2 cellular contexts compared by ENCODE assay signal in the genomic region with DNA sequence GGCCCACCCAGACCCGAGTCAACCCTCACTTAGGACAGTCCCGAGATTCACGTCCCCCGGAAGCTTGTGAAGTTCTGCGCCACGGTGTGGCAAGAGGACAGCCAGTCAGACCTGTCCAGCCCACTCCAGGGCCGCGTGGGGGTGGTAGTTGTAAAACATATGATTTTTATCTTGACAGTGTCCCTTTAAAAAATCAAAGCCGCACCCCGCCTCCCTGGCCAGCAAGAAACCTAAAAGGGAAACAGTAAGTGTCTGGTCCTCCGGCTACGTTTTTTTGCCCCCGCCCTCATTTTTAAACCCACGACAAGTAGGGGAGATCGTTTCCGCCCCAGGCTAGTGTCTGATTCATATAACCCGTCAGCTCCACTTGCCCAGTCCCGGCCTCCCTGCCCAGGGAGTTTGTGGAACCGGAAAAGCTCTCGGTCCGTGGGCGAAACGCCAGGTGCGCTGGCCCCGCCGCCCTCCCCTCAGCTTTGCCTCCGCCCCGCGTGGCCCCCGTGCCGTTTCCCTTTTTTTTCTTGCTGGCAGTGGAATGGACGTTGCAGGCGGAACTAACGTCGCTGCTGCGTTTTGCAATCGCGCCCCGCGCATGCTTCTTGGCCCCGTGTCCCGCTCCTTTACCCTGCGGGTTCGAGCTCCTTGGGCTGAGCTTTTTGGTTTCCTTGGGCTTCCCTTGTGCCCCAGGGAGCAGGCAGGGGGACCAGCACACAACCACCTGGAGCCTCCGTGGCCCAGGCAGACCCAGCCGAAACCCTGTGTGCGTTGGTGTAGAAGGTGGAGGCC.
TF ChIP-seq lines count a peak whose summit lies in the region.

No MANE protein-coding gene starts in this region.

TF ChIP-seq in liver, 16 proteins besides CTCF, POLR2A, EP300 and RAD21:
- peak in 1 of 2 donors; percentile 40 for TF ChIP-seq HNF4A (conservative IDR thresholded peaks at IDR 0.05)
- peak; percentile 63 for TF ChIP-seq YY1 (IDR thresholded peaks at IDR 0.05)
- TF ChIP-seq RXRA (IDR thresholded peaks at IDR 0.05): peak in 1 of 2 donors; percentile 6
- TF ChIP-seq ZBTB33 (IDR thresholded peaks at IDR 0.05): no peak
- TF ChIP-seq GABPA (IDR thresholded peaks at IDR 0.05 in 1 of 2, conservative IDR thresholded peaks at IDR 0.05 in 1 of 2): peak in 1 of 2 donors; percentile 62
- TF ChIP-seq EGR1 (IDR thresholded peaks at IDR 0.05; ENCODE audit: low read depth in 2 of 2): no peak
- TF ChIP-seq HNF4G (IDR thresholded peaks at IDR 0.05): peak; percentile 6
- TF ChIP-seq MAX (IDR thresholded peaks at IDR 0.05): peak; percentile 46

TF ChIP-seq in HepG2, 621 proteins besides CTCF, POLR2A, EP300 and RAD21:
- no peak for TF ChIP-seq ZNF790 (CRISPR knock-in tag; IDR thresholded peaks at IDR 0.05; ENCODE audit: borderline replicate concordance)
- TF ChIP-seq XRCC5 (optimal IDR thresholded peaks at IDR 0.05; ENCODE audit: low read length): no peak
- TF ChIP-seq MXD4 (CRISPR knock-in tag; IDR thresholded peaks at IDR 0.05): no peak
- TF ChIP-seq ZNF136 (CRISPR knock-in tag; IDR thresholded peaks at IDR 0.05; ENCODE audit: low read depth): no peak
- no peak for TF ChIP-seq SOX13 (IDR thresholded peaks at IDR 0.05)
- TF ChIP-seq SOX13 (CRISPR knock-in tag; conservative IDR thresholded peaks at IDR 0.05 in 1 of 2, IDR thresholded peaks at IDR 0.05 in 1 of 2): no peak
